ENCODE assay signal across 1 cellular context in genomic region chr14:91510171-91511013, GRCh38.
TF ChIP-seq lines count a peak whose summit lies in the region.

TSS of gene PPP4R3A (minus strand) at chr14:91510310. CDS start at chr14:91509647, 663 bp downstream.

TF ChIP-seq in HepG2, 621 proteins besides CTCF, POLR2A, EP300 and RAD21 (continued from another document and continues in another):
- TF ChIP-seq, protein P1, sequence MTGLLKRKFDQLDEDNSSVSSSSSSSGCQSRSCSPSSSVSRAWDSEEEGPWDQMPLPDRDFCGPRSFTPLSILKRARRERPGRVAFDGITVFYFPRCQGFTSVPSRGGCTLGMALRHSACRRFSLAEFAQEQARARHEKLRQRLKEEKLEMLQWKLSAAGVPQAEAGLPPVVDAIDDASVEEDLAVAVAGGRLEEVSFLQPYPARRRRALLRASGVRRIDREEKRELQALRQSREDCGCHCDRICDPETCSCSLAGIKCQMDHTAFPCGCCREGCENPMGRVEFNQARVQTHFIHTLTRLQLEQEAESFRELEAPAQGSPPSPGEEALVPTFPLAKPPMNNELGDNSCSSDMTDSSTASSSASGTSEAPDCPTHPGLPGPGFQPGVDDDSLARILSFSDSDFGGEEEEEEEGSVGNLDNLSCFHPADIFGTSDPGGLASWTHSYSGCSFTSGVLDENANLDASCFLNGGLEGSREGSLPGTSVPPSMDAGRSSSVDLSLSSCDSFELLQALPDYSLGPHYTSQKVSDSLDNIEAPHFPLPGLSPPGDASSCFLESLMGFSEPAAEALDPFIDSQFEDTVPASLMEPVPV (CRISPR knock-in tag; IDR thresholded peaks at IDR 0.05): peak; percentile 96
- TF ChIP-seq ZNF784 (CRISPR knock-in tag; IDR thresholded peaks at IDR 0.05; ENCODE audit: borderline replicate concordance): peak; percentile 88
- no peak for TF ChIP-seq ZMAT5 (CRISPR knock-in tag; IDR thresholded peaks at IDR 0.05; ENCODE audit: borderline replicate concordance, low read depth)
- peak; percentile 61 for TF ChIP-seq ISL2 (CRISPR knock-in tag; IDR thresholded peaks at IDR 0.05)
- peak; percentile 60; the same call in 1 of the 2 replicates for TF ChIP-seq HOXA7 (CRISPR knock-in tag; IDR thresholded peaks at IDR 0.05)
- no peak for TF ChIP-seq ZNF138 (CRISPR knock-in tag; IDR thresholded peaks at IDR 0.05; ENCODE audit: low read depth)
- TF ChIP-seq, protein P2, sequence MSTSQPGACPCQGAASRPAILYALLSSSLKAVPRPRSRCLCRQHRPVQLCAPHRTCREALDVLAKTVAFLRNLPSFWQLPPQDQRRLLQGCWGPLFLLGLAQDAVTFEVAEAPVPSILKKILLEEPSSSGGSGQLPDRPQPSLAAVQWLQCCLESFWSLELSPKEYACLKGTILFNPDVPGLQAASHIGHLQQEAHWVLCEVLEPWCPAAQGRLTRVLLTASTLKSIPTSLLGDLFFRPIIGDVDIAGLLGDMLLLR (CRISPR knock-in tag; IDR thresholded peaks at IDR 0.05): peak; percentile 86
- peak; percentile 93; the same call in 1 of the 2 replicates for TF ChIP-seq ZNF446 (CRISPR knock-in tag; IDR thresholded peaks at IDR 0.05)
- no peak for TF ChIP-seq JARID2 (CRISPR knock-in tag; IDR thresholded peaks at IDR 0.05; ENCODE audit: insufficient replicate concordance)
- no peak; the same call in 1 of the 2 replicates for TF ChIP-seq NFYB (CRISPR knock-in tag; IDR thresholded peaks at IDR 0.05)
- peak; percentile 75; the same call in 1 of the 2 replicates for TF ChIP-seq ZFP36L2 (CRISPR knock-in tag; IDR thresholded peaks at IDR 0.05)
- no peak for TF ChIP-seq ZNF124 (CRISPR knock-in tag; IDR thresholded peaks at IDR 0.05)
- TF ChIP-seq ERF (CRISPR knock-in tag; IDR thresholded peaks at IDR 0.05): peak; percentile 87
- peak; percentile 65 for TF ChIP-seq ZNF609 (CRISPR knock-in tag; IDR thresholded peaks at IDR 0.05; ENCODE audit: borderline replicate concordance)
- TF ChIP-seq FOSL1 (CRISPR knock-in tag; IDR thresholded peaks at IDR 0.05; ENCODE audit: borderline replicate concordance): no peak
- peak; percentile 88; the same call in 1 of the 2 replicates for TF ChIP-seq ZNF556 (CRISPR knock-in tag; IDR thresholded peaks at IDR 0.05; ENCODE audit: borderline replicate concordance)
- peak; percentile 47; the same call in 1 of the 2 replicates for TF ChIP-seq ZC3H4 (CRISPR knock-in tag; IDR thresholded peaks at IDR 0.05; ENCODE audit: borderline replicate concordance)
- peak; percentile 52; the same call in 1 of the 2 replicates for TF ChIP-seq ZNF773 (CRISPR knock-in tag; IDR thresholded peaks at IDR 0.05; ENCODE audit: borderline replicate concordance)
- peak; percentile 37; the same call in 1 of the 2 replicates for TF ChIP-seq FOSL2 (CRISPR knock-in tag; IDR thresholded peaks at IDR 0.05)
- no peak for TF ChIP-seq ZNF432 (CRISPR knock-in tag; IDR thresholded peaks at IDR 0.05; ENCODE audit: borderline replicate concordance)
- 0 out of 2 replicates have a peak, but pooled peaks have one; percentile 2 for TF ChIP-seq GATA4 (IDR thresholded peaks at IDR 0.05; ENCODE audit: borderline replicate concordance, low read depth)
- TF ChIP-seq CHCHD3 (CRISPR knock-in tag; IDR thresholded peaks at IDR 0.05): peak; percentile 92
- TF ChIP-seq YY1 (IDR thresholded peaks at IDR 0.05; ENCODE audit: insufficient read depth, insufficient replicate concordance, low read depth, low read length): peak; percentile 97
- TF ChIP-seq, protein P3, sequence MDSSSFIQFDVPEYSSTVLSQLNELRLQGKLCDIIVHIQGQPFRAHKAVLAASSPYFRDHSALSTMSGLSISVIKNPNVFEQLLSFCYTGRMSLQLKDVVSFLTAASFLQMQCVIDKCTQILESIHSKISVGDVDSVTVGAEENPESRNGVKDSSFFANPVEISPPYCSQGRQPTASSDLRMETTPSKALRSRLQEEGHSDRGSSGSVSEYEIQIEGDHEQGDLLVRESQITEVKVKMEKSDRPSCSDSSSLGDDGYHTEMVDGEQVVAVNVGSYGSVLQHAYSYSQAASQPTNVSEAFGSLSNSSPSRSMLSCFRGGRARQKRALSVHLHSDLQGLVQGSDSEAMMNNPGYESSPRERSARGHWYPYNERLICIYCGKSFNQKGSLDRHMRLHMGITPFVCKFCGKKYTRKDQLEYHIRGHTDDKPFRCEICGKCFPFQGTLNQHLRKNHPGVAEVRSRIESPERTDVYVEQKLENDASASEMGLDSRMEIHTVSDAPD (CRISPR knock-in tag; IDR thresholded peaks at IDR 0.05): peak; percentile 29; the same call in 1 of the 2 replicates
- TF ChIP-seq ZNF713 (CRISPR knock-in tag; IDR thresholded peaks at IDR 0.05): 0 out of 2 replicates have a peak, but pooled peaks have one; percentile 70
- TF ChIP-seq HNF1B (CRISPR knock-in tag; IDR thresholded peaks at IDR 0.05): peak; percentile 70
- TF ChIP-seq KAT7 (CRISPR knock-in tag; IDR thresholded peaks at IDR 0.05; ENCODE audit: borderline replicate concordance): peak; percentile 92
- no peak; the same call in 1 of the 2 replicates for TF ChIP-seq ZBTB20 (CRISPR knock-in tag; IDR thresholded peaks at IDR 0.05; ENCODE audit: borderline replicate concordance, low read depth)
- peak; percentile 42; the same call in 1 of the 2 replicates for TF ChIP-seq ZNF292 (CRISPR knock-in tag; IDR thresholded peaks at IDR 0.05; ENCODE audit: borderline replicate concordance, low read depth)
- peak; percentile 80; the same call in 1 of the 2 replicates for TF ChIP-seq ZZZ3 (CRISPR knock-in tag; IDR thresholded peaks at IDR 0.05; ENCODE audit: borderline replicate concordance)
- peak; percentile 91 for TF ChIP-seq SALL1 (CRISPR knock-in tag; IDR thresholded peaks at IDR 0.05)
- TF ChIP-seq ZNF274 (CRISPR knock-in tag; IDR thresholded peaks at IDR 0.05): peak; percentile 81
- TF ChIP-seq, protein P4, sequence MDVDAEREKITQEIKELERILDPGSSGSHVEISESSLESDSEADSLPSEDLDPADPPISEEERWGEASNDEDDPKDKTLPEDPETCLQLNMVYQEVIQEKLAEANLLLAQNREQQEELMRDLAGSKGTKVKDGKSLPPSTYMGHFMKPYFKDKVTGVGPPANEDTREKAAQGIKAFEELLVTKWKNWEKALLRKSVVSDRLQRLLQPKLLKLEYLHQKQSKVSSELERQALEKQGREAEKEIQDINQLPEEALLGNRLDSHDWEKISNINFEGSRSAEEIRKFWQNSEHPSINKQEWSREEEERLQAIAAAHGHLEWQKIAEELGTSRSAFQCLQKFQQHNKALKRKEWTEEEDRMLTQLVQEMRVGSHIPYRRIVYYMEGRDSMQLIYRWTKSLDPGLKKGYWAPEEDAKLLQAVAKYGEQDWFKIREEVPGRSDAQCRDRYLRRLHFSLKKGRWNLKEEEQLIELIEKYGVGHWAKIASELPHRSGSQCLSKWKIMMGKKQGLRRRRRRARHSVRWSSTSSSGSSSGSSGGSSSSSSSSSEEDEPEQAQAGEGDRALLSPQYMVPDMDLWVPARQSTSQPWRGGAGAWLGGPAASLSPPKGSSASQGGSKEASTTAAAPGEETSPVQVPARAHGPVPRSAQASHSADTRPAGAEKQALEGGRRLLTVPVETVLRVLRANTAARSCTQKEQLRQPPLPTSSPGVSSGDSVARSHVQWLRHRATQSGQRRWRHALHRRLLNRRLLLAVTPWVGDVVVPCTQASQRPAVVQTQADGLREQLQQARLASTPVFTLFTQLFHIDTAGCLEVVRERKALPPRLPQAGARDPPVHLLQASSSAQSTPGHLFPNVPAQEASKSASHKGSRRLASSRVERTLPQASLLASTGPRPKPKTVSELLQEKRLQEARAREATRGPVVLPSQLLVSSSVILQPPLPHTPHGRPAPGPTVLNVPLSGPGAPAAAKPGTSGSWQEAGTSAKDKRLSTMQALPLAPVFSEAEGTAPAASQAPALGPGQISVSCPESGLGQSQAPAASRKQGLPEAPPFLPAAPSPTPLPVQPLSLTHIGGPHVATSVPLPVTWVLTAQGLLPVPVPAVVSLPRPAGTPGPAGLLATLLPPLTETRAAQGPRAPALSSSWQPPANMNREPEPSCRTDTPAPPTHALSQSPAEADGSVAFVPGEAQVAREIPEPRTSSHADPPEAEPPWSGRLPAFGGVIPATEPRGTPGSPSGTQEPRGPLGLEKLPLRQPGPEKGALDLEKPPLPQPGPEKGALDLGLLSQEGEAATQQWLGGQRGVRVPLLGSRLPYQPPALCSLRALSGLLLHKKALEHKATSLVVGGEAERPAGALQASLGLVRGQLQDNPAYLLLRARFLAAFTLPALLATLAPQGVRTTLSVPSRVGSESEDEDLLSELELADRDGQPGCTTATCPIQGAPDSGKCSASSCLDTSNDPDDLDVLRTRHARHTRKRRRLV (CRISPR knock-in tag; IDR thresholded peaks at IDR 0.05): peak; percentile 38; the same call in 1 of the 2 replicates
- TF ChIP-seq DZIP1 (CRISPR knock-in tag; IDR thresholded peaks at IDR 0.05): peak; percentile 95
- no peak for TF ChIP-seq ZNF724P (CRISPR knock-in tag; IDR thresholded peaks at IDR 0.05; ENCODE audit: borderline replicate concordance)
- TF ChIP-seq NFKBIZ (CRISPR knock-in tag; IDR thresholded peaks at IDR 0.05): peak; percentile 73
- TF ChIP-seq, protein P5, sequence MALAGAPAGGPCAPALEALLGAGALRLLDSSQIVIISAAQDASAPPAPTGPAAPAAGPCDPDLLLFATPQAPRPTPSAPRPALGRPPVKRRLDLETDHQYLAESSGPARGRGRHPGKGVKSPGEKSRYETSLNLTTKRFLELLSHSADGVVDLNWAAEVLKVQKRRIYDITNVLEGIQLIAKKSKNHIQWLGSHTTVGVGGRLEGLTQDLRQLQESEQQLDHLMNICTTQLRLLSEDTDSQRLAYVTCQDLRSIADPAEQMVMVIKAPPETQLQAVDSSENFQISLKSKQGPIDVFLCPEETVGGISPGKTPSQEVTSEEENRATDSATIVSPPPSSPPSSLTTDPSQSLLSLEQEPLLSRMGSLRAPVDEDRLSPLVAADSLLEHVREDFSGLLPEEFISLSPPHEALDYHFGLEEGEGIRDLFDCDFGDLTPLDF (CRISPR knock-in tag; IDR thresholded peaks at IDR 0.05): peak; percentile 75; the same call in 1 of the 2 replicates
- TF ChIP-seq REPIN1 (CRISPR knock-in tag; IDR thresholded peaks at IDR 0.05; ENCODE audit: borderline replicate concordance, low read depth): peak; percentile 89; the same call in 1 of the 2 replicates
